ENCODE assay signal across 8 cellular contexts in genomic region chr15:45198337-45199135, GRCh38. TPM values are rescaled to one million over a fixed set of nuclear protein-coding genes. Genes with fewer than 3 reads are reported as not detected.
DNase-seq lines count a peak whose midpoint lies in the region; ATAC-seq and TF ChIP-seq lines count a peak whose summit lies in the region.

No MANE protein-coding gene starts in this region.

- H3K9me3 ChIP-seq in psoas muscle (no peaks in the 10 kb centered on the region), uterus (no peaks in the 10 kb centered on the region)

- peak overlapping the region; percentile 99 for H3K27ac ChIP-seq in psoas muscle
- H3K27ac ChIP-seq in uterus = peak overlapping the region; percentile 94 to 97

- DNase-seq in NCI-H128 (lab: John Stamatoyannopoulos, UW; ENCODE audit: unreplicated experiment) (peak; percentile 82), SW 1271 (lab: John Stamatoyannopoulos, UW) (peak; percentile 71 to 97), amniotic epithelial cell (ENCODE audit: low read depth) (peak; percentile 95), left ventricle myocardium superior (peak; percentile 93), psoas muscle (peak; percentile 92 to 96), uterus (peak; percentile 97 to 98)

- ATAC-seq in HG02623 (IDR thresholded peaks at IDR 0.05; ENCODE audit: unreplicated experiment) (peak; percentile 60), left ventricle myocardium superior (peak; percentile 78), psoas muscle (peak; percentile 79 to 83 (median 81))

- H3K4me1 ChIP-seq in psoas muscle = peaks cover 3% of the 10 kb centered on the region
- no peaks in the 10 kb centered on the region for H3K4me1 ChIP-seq in uterus

- intact Hi-C loops in left ventricle myocardium superior (cut with micrococcal nuclease) = no loop called here
- intact Hi-C loops in psoas muscle (cut with DNase I) = loop anchor here in 1 of 2 donors (2.0 to 5.0 kb wide), 2 partner anchors 34 to 179 kb away; partner anchors contain the start of gene GATM
- intact Hi-C loops in uterus (cut with DNase I; ENCODE audit: low total_unique reads) = no loop called here

- H3K4me3 ChIP-seq in psoas muscle = peak overlapping the region; percentile 91
- peak overlapping the region; percentile 51 to 81 for H3K4me3 ChIP-seq in uterus

- H3K27me3 ChIP-seq in psoas muscle (ENCODE audit: insufficient read depth in 3 of 3, low read length in 2 of 3) (no peaks in the 10 kb centered on the region), uterus (no peaks in the 10 kb centered on the region)

- 0% methylated on average over 42 of the region's 42 CpGs for WGBS in psoas muscle, 3 donors

- TF ChIP-seq POLR2A in uterus (IDR thresholded peaks at IDR 0.05) = peak; percentile 81 to 96

- peak; percentile 91 for TF ChIP-seq CTCF in GM12872 (IDR thresholded peaks at IDR 0.05; ENCODE audit: insufficient read depth, low read depth, low read length)
- TF ChIP-seq CTCF in psoas muscle (IDR thresholded peaks at IDR 0.05) = peak; percentile 68
- peak; percentile 61 to 78 (median 72) for TF ChIP-seq CTCF in uterus (IDR thresholded peaks at IDR 0.05)

- H3K36me3 ChIP-seq in psoas muscle (ENCODE audit: insufficient read depth in 1 of 2, low read depth in 1 of 2) (no peaks in the 10 kb centered on the region), uterus (no peaks in the 10 kb centered on the region)

RNA-seq across cellular contexts. Expression of gene SHF, which starts 10.8 kb away (rescaled TPM):
- total RNA-seq in left ventricle myocardium superior (5.0 TPM), psoas muscle (1 to 10 TPM; 1.4 to 4.0 (median 2.1) TPM), uterus (10 to 100 TPM in 3 of 4 donors, 1 to 10 TPM in 1; 1.5 to 37.5 (median 24.1) TPM)
- 1 to 10 TPM in 2 of 3 donors, under 1 TPM in 1; 0.73 to 2.0 (median 1.7) TPM for polyA plus RNA-seq in psoas muscle

RNA-seq across cellular contexts. Expression of gene SLC28A2, which starts 53.5 kb away (rescaled TPM):
- total RNA-seq in left ventricle myocardium superior (not detected), psoas muscle (not detected), uterus (not detected)
- polyA plus RNA-seq in psoas muscle = under 1 TPM in 1 of 3 donors, not detected in 2; 0.01 TPM

Comparison
In these comparisons a context has a peak if more than half of its experiments do, and no peak if none do; other contexts are left out.
1. Peak in every context shown above with its lines: DNase-seq, ATAC-seq, H3K4me3 ChIP-seq and H3K27ac ChIP-seq.